ENCODE assay signal across 19 cellular contexts in the genomic region with DNA sequence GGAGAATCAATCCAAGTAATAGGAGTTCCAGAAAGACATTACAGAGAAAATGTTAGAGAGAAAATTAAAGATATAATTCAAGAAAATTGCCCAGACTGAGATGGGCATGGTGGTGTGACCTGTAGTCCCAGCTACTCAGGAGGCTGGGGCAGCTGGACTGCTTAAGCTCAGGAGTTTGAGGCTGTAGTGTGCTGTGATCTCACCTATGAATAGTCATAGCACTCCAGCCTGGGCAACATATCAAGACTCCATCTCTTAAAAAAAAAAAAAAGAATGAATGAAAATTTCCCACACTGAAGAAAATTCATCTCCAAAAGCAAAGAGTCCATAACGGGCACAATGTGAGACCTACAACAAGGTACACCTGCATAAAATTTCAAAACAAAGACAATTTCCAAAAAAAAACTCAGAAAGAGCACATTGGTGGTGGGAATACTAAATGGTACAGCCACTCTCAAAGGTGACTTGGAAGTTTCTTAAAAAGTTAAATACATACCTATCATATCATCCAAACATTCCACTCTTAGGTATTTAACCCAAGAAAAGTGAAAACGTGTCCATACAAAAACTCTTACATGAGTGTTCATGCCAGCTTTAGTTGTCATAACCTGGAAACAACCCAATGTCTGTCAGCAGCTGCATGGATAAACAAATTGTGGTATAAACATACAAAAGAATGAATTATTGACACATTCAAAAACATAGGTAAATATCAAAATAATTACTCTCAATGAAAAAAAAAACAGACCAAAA.
"Had no signal": no experiment of that assay in that cellular context is flagged by ENCODE, and none has a peak within 500 bp of the region (broad histone marks: within the 10 kb centered on the region; RNA-seq: fewer than 3 reads in every experiment).

No MANE protein-coding gene starts in this region.

- H3K4me3 ChIP-seq: SJSA1, SK-N-MC had no signal

- H3K27me3 ChIP-seq: SJSA1 had no signal

- DNase-seq: KBM-7, NCI-H1092, NCI-H1105 treated with DMSO at 0.1 percent for 48 hours, NCI-H1417 treated with DMSO at 0.1 percent for 48 hours, NCI-H146, NCI-H1694 treated with DMSO at 0.1 percent for 48 hours, NCI-H1930, NCI-H2081, NCI-H2107, NCI-H2227 treated with DMSO at 0.1 percent for 48 hours, NCI-H510A, NCI-H524 treated with DMSO at 0.1 percent for 48 hours, NCI-H69, NCI-H774, Right ventricle myocardium superior, SIG-M5 had no signal

- H3K9me3 ChIP-seq: SJSA1 had no signal

- H3K27ac ChIP-seq: SJSA1, SK-N-MC had no signal

- ATAC-seq: Panc1 had no signal

- H3K36me3 ChIP-seq: SJSA1 had no signal
